ENCODE assay signal across 24 cellular contexts in genomic region chr1:15116966-15117365, GRCh38. TPM values are rescaled to one million over a fixed set of nuclear protein-coding genes. Genes with fewer than 3 reads are reported as not detected.
A peak's percentile ranks its signal among the peaks of the same experiment; 100 is the strongest.
DNase-seq lines count a peak whose midpoint lies in the region; ATAC-seq and TF ChIP-seq lines count a peak whose summit lies in the region.
"Had no signal": no experiment of that assay in that cellular context is flagged by ENCODE, and none has a peak within 500 bp of the region (broad histone marks: within the 10 kb centered on the region; RNA-seq: fewer than 3 reads in every experiment).

No MANE protein-coding gene starts in this region.

- no peak overlapping the region for H4K8ac ChIP-seq in neuronal stem cell (ENCODE audit: low read depth, low read length)

- no peak overlapping the region for H3K9ac ChIP-seq in neuronal stem cell (ENCODE audit: low read depth, low read length, poor library complexity)

- WGBS in neuronal stem cell (ENCODE audit: extremely low coverage in 2 of 2, insufficient read length in 2 of 2, insufficient replicate concordance in 1 of 2), 2 donors: no CpG with 5 or more reads among the region's 5 CpGs

- peaks cover 2 to 5% of the 10 kb centered on the region in 2 donors for H3K4me1 ChIP-seq in neuronal stem cell (ENCODE audit: control insufficient read depth in 2 of 2, insufficient read depth in 1 of 2, low read depth in 1 of 2, low read length in 2 of 2)
- H3K4me1 ChIP-seq: Peyer's patch had no signal

- no peak overlapping the region for H2AFZ ChIP-seq in neuronal stem cell (ENCODE audit: low read length)

- H2BK5ac ChIP-seq in neuronal stem cell (ENCODE audit: low read length): no peak overlapping the region

- H3K27ac ChIP-seq in VCaP: peak overlapping the region; percentile 56
- H3K27ac ChIP-seq in neuronal stem cell (replicated peaks; ENCODE audit: low read length): no peak overlapping the region
- H3K27ac ChIP-seq: C4-2B, Peyer's patch, SK-N-MC had no signal

- H3K4me2 ChIP-seq in neuronal stem cell (ENCODE audit: insufficient read depth, low read length, poor library complexity, severe bottlenecking): no peak overlapping the region

- no peak overlapping the region for H2BK120ac ChIP-seq in neuronal stem cell (ENCODE audit: low read depth, low read length)

- H3K27me3 ChIP-seq in neuronal stem cell (ENCODE audit: control insufficient read depth in 3 of 3, insufficient read depth in 3 of 3, low read depth in 1 of 3, low read length in 3 of 3): no peaks in the 10 kb centered on the region
- H3K27me3 ChIP-seq: MG63, Peyer's patch had no signal

- H2BK12ac ChIP-seq in neuronal stem cell (ENCODE audit: low read length): no peak overlapping the region

- H3K14ac ChIP-seq in neuronal stem cell (ENCODE audit: low read length): no peak overlapping the region

- no peak overlapping the region for H3K18ac ChIP-seq in neuronal stem cell (ENCODE audit: low read length)

- H2BK15ac ChIP-seq in neuronal stem cell (ENCODE audit: low read length): peak overlapping the region; percentile 2

- H3K23ac ChIP-seq in neuronal stem cell (ENCODE audit: low read depth, low read length, poor library complexity): no peak overlapping the region

- H4K91ac ChIP-seq in neuronal stem cell (ENCODE audit: low read depth, low read length, poor library complexity): no peak overlapping the region

- no peaks in the 10 kb centered on the region for H3K79me1 ChIP-seq in neuronal stem cell (ENCODE audit: low read depth, low read length)

- DNase-seq in iris pigment epithelial cell (ENCODE audit: low read depth) (peak; percentile 12), neuronal stem cell (ENCODE audit: low spot score) (no peak), DMS53 (lab: John Stamatoyannopoulos, UW) (no peak), 8988T (no peak)
- no peak for DNase-seq in activated CD8-positive, alpha-beta memory T cell treated with anti-CD3 and anti-CD28 coated beads, Interleukin-2, amount 50 U/mL, for 48 hours
- DNase-seq: CD8-positive, alpha-beta memory T cell; DMS 273 treated with DMSO at 0.1 percent for 48 hours; DMS79 treated with DMSO at 0.1 percent for 48 hours; HCEC 1CT; KBM-7; MG63; NCI-H1105 treated with DMSO at 0.1 percent for 48 hours; NCI-H146; NCI-H1930; NCI-H446 treated with DMSO at 0.1 percent for 48 hours; NCI-H526; NCI-H82; OCI-M1; Peyer's patch; SIG-M5 had no signal

- H3K4ac ChIP-seq in neuronal stem cell (ENCODE audit: low read length): no peak overlapping the region

- H2AK5ac ChIP-seq in neuronal stem cell (ENCODE audit: low read depth, low read length): no peak overlapping the region

- peaks cover 0 to 3% of the 10 kb centered on the region in 2 donors for H3K36me3 ChIP-seq in neuronal stem cell (replicated peaks in 1 of 2; ENCODE audit: control insufficient read depth in 2 of 2, insufficient read depth in 2 of 2, low read length in 2 of 2)
- H3K36me3 ChIP-seq: MG63, Peyer's patch had no signal

- TF ChIP-seq CTCF in VCaP (conservative IDR thresholded peaks at IDR 0.05): no peak

- no peak for ATAC-seq in HG03175 (IDR thresholded peaks at IDR 0.05; ENCODE audit: unreplicated experiment)

- no peaks in the 10 kb centered on the region for H3K9me3 ChIP-seq in neuronal stem cell (replicated peaks in 1 of 2; ENCODE audit: control insufficient read depth in 2 of 2, insufficient read depth in 1 of 2, low read depth in 1 of 2, low read length in 2 of 2)
- H3K9me3 ChIP-seq: MG63, Peyer's patch had no signal

- no peak overlapping the region for H3K4me3 ChIP-seq in neuronal stem cell (ENCODE audit: low read length in 2 of 2)
- H3K4me3 ChIP-seq: MG63, Peyer's patch, SK-N-MC had no signal

RNA-seq across cellular contexts. Expression of gene TMEM51, which starts 36.6 kb away (rescaled TPM):
- polyA plus RNA-seq in neuronal stem cell (2013, experiment 1 of 2): 9.6 TPM
- polyA plus RNA-seq in neuronal stem cell (2013, experiment 2 of 2): 9.7 TPM
- polyA plus RNA-seq: CD8-positive, alpha-beta memory T cell had no signal
